In the genomic region with DNA sequence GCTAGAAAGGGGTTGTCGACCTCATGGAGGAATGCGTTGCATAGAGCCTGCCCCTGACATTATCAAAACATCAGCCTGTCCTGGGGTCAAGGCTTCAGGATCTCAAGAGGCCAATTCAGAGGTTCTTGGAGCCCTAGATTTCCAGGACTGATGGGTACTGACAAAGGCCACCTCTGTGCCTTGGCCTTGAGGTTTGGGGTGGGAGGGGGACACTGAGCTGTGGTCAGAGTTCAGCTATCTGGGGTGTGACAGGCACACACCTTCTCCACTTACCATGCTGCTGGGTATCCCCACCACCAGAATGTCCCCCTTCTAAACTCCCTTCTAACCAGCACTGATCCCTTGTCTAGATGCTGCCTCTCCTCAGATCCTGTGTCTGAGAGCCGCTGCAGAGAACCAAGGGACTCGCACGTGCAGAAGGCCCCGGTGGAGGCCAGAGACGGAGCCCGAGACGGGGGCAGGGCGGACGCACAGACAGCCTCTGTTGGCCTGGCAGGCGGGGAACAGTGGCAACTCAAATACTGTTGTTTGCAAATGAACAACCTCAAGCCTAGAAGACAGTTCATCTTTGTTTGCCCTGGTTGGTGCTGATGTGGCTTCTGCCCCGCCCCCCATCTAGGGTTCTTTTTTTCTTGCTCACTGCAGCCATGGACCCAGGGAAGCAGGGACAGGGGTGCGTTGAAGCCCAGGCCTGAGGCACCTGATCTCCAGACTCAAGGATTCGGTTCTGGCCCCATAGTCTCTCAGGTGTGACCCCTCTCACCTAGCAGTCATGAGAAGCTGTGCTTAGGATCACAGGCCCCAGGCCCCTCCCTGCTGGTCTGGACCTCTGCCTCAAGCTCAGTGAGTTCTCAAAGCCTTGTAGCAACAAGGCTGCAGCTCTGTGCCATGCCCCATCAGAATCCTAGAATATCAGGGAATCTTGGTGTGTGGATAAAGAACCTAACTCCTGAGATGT, we compare ENCODE assay signal across 1 cellular context.
TF ChIP-seq lines count a peak whose summit lies in the region.

No MANE protein-coding gene starts in this region.

TF ChIP-seq in HepG2, 621 proteins besides CTCF, POLR2A, EP300 and RAD21 (continued from another document and continues in another):
- 0 out of 2 replicates have a peak, but pooled peaks have one; percentile 51 for TF ChIP-seq HOXA5 (CRISPR knock-in tag; IDR thresholded peaks at IDR 0.05)
- no peak for TF ChIP-seq TRIM24 (CRISPR knock-in tag; IDR thresholded peaks at IDR 0.05)
- no peak for TF ChIP-seq SMARCE1 (IDR thresholded peaks at IDR 0.05; ENCODE audit: borderline replicate concordance)
- TF ChIP-seq POLR2AphosphoS2 (IDR thresholded peaks at IDR 0.05; ENCODE audit: low read depth, low read length) = no peak
- peak; percentile 60 for TF ChIP-seq NR2F6 (IDR thresholded peaks at IDR 0.05)
- peak; percentile 77 for TF ChIP-seq NR2F6 (CRISPR knock-in tag; IDR thresholded peaks at IDR 0.05)
- TF ChIP-seq, protein P1, sequence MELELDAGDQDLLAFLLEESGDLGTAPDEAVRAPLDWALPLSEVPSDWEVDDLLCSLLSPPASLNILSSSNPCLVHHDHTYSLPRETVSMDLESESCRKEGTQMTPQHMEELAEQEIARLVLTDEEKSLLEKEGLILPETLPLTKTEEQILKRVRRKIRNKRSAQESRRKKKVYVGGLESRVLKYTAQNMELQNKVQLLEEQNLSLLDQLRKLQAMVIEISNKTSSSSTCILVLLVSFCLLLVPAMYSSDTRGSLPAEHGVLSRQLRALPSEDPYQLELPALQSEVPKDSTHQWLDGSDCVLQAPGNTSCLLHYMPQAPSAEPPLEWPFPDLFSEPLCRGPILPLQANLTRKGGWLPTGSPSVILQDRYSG (CRISPR knock-in tag; IDR thresholded peaks at IDR 0.05) = 0 out of 2 replicates have a peak, but pooled peaks have one; percentile 48
- peak; percentile 69; the same call in 1 of the 2 replicates for TF ChIP-seq ZSCAN20 (CRISPR knock-in tag; IDR thresholded peaks at IDR 0.05; ENCODE audit: borderline replicate concordance)
- no peak for TF ChIP-seq ZNF33B (CRISPR knock-in tag; IDR thresholded peaks at IDR 0.05)
- TF ChIP-seq, protein P2, sequence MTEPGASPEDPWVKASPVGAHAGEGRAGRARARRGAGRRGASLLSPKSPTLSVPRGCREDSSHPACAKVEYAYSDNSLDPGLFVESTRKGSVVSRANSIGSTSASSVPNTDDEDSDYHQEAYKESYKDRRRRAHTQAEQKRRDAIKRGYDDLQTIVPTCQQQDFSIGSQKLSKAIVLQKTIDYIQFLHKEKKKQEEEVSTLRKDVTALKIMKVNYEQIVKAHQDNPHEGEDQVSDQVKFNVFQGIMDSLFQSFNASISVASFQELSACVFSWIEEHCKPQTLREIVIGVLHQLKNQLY (CRISPR knock-in tag; IDR thresholded peaks at IDR 0.05) = no peak
- peak; percentile 70 for TF ChIP-seq FOSL2 (CRISPR knock-in tag; IDR thresholded peaks at IDR 0.05)
- no peak for TF ChIP-seq TSC22D2 (CRISPR knock-in tag; IDR thresholded peaks at IDR 0.05; ENCODE audit: borderline replicate concordance)
- TF ChIP-seq, protein P3, sequence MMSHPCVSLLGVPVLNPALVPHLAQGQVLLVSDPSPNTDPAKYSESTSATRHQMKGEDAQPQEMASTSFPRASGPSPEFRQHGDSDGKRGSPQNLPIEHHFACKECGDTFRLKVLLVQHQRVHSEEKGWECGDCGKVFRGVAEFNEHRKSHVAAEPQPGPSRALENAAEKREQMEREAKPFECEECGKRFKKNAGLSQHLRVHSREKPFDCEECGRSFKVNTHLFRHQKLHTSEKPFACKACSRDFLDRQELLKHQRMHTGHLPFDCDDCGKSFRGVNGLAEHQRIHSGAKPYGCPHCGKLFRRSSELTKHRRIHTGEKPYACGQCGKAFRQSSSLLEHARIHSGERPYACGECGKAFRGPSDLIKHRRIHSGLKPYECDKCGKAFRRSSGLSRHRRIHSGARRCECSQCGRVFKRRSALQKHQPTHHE (CRISPR knock-in tag; IDR thresholded peaks at IDR 0.05; ENCODE audit: borderline replicate concordance) = peak; percentile 54; the same call in 1 of the 2 replicates
- peak; percentile 80 for TF ChIP-seq RXRA (CRISPR knock-in tag; IDR thresholded peaks at IDR 0.05)
- no peak for TF ChIP-seq MBD4 (IDR thresholded peaks at IDR 0.05; ENCODE audit: borderline replicate concordance, low read length)
- TF ChIP-seq, protein P4, sequence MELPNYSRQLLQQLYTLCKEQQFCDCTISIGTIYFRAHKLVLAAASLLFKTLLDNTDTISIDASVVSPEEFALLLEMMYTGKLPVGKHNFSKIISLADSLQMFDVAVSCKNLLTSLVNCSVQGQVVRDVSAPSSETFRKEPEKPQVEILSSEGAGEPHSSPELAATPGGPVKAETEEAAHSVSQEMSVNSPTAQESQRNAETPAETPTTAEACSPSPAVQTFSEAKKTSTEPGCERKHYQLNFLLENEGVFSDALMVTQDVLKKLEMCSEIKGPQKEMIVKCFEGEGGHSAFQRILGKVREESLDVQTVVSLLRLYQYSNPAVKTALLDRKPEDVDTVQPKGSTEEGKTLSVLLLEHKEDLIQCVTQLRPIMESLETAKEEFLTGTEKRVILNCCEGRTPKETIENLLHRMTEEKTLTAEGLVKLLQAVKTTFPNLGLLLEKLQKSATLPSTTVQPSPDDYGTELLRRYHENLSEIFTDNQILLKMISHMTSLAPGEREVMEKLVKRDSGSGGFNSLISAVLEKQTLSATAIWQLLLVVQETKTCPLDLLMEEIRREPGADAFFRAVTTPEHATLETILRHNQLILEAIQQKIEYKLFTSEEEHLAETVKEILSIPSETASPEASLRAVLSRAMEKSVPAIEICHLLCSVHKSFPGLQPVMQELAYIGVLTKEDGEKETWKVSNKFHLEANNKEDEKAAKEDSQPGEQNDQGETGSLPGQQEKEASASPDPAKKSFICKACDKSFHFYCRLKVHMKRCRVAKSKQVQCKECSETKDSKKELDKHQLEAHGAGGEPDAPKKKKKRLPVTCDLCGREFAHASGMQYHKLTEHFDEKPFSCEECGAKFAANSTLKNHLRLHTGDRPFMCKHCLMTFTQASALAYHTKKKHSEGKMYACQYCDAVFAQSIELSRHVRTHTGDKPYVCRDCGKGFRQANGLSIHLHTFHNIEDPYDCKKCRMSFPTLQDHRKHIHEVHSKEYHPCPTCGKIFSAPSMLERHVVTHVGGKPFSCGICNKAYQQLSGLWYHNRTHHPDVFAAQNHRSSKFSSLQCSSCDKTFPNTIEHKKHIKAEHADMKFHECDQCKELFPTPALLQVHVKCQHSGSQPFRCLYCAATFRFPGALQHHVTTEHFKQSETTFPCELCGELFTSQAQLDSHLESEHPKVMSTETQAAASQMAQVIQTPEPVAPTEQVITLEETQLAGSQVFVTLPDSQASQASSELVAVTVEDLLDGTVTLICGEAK (IDR thresholded peaks at IDR 0.05) = no peak
- TF ChIP-seq, protein P4 (CRISPR knock-in tag; IDR thresholded peaks at IDR 0.05) = no peak
- no peak for TF ChIP-seq HMG20B (CRISPR knock-in tag; conservative IDR thresholded peaks at IDR 0.05)
- TF ChIP-seq ZNF510 (CRISPR knock-in tag; IDR thresholded peaks at IDR 0.05; ENCODE audit: low read depth) = no peak
- peak; percentile 72 for TF ChIP-seq PRPF4 (IDR thresholded peaks at IDR 0.05; ENCODE audit: low read depth, low read length, poor library complexity, severe bottlenecking)
- TF ChIP-seq ZNF180 (CRISPR knock-in tag; IDR thresholded peaks at IDR 0.05; ENCODE audit: borderline replicate concordance, low read depth) = no peak
- TF ChIP-seq, protein P5, sequence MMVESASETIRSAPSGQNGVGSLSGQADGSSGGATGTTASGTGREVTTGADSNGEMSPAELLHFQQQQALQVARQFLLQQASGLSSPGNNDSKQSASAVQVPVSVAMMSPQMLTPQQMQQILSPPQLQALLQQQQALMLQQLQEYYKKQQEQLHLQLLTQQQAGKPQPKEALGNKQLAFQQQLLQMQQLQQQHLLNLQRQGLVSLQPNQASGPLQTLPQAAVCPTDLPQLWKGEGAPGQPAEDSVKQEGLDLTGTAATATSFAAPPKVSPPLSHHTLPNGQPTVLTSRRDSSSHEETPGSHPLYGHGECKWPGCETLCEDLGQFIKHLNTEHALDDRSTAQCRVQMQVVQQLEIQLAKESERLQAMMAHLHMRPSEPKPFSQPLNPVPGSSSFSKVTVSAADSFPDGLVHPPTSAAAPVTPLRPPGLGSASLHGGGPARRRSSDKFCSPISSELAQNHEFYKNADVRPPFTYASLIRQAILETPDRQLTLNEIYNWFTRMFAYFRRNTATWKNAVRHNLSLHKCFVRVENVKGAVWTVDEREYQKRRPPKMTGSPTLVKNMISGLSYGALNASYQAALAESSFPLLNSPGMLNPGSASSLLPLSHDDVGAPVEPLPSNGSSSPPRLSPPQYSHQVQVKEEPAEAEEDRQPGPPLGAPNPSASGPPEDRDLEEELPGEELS (CRISPR knock-in tag; IDR thresholded peaks at IDR 0.05) = peak; percentile 88
- TF ChIP-seq ZNF577 (CRISPR knock-in tag; IDR thresholded peaks at IDR 0.05; ENCODE audit: borderline replicate concordance, low read depth) = no peak
- peak; percentile 54; the same call in 1 of the 2 replicates for TF ChIP-seq PITX1 (CRISPR knock-in tag; IDR thresholded peaks at IDR 0.05)
- TF ChIP-seq SOX5 (CRISPR knock-in tag; IDR thresholded peaks at IDR 0.05; ENCODE audit: borderline replicate concordance) = peak; percentile 80; the same call in 1 of the 2 replicates
- TF ChIP-seq KDM4B (CRISPR knock-in tag; IDR thresholded peaks at IDR 0.05) = 0 out of 2 replicates have a peak, but pooled peaks have one; percentile 20
- peak; percentile 83; the same call in 1 of the 2 replicates for TF ChIP-seq ZFP90 (CRISPR knock-in tag; IDR thresholded peaks at IDR 0.05; ENCODE audit: borderline replicate concordance)
- TF ChIP-seq, protein P6, sequence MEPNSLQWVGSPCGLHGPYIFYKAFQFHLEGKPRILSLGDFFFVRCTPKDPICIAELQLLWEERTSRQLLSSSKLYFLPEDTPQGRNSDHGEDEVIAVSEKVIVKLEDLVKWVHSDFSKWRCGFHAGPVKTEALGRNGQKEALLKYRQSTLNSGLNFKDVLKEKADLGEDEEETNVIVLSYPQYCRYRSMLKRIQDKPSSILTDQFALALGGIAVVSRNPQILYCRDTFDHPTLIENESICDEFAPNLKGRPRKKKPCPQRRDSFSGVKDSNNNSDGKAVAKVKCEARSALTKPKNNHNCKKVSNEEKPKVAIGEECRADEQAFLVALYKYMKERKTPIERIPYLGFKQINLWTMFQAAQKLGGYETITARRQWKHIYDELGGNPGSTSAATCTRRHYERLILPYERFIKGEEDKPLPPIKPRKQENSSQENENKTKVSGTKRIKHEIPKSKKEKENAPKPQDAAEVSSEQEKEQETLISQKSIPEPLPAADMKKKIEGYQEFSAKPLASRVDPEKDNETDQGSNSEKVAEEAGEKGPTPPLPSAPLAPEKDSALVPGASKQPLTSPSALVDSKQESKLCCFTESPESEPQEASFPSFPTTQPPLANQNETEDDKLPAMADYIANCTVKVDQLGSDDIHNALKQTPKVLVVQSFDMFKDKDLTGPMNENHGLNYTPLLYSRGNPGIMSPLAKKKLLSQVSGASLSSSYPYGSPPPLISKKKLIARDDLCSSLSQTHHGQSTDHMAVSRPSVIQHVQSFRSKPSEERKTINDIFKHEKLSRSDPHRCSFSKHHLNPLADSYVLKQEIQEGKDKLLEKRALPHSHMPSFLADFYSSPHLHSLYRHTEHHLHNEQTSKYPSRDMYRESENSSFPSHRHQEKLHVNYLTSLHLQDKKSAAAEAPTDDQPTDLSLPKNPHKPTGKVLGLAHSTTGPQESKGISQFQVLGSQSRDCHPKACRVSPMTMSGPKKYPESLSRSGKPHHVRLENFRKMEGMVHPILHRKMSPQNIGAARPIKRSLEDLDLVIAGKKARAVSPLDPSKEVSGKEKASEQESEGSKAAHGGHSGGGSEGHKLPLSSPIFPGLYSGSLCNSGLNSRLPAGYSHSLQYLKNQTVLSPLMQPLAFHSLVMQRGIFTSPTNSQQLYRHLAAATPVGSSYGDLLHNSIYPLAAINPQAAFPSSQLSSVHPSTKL (CRISPR knock-in tag; IDR thresholded peaks at IDR 0.05) = peak; percentile 71
- TF ChIP-seq BRCA1 (CRISPR knock-in tag; IDR thresholded peaks at IDR 0.05) = no peak
- no peak for TF ChIP-seq GLI4 (CRISPR knock-in tag; IDR thresholded peaks at IDR 0.05; ENCODE audit: borderline replicate concordance)
- TF ChIP-seq SATB2 (CRISPR knock-in tag; IDR thresholded peaks at IDR 0.05) = peak; percentile 53; the same call in 1 of the 2 replicates
- no peak; the same call in 1 of the 2 replicates for TF ChIP-seq NR2F2 (IDR thresholded peaks at IDR 0.05; ENCODE audit: borderline replicate concordance, low read depth)
- TF ChIP-seq, protein P7, sequence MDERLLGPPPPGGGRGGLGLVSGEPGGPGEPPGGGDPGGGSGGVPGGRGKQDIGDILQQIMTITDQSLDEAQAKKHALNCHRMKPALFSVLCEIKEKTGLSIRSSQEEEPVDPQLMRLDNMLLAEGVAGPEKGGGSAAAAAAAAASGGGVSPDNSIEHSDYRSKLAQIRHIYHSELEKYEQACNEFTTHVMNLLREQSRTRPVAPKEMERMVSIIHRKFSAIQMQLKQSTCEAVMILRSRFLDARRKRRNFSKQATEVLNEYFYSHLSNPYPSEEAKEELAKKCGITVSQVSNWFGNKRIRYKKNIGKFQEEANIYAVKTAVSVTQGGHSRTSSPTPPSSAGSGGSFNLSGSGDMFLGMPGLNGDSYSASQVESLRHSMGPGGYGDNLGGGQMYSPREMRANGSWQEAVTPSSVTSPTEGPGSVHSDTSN (CRISPR knock-in tag; IDR thresholded peaks at IDR 0.05) = no peak
- 0 out of 2 replicates have a peak, but pooled peaks have one; percentile 42 for TF ChIP-seq ZNF232 (CRISPR knock-in tag; IDR thresholded peaks at IDR 0.05; ENCODE audit: borderline replicate concordance)
